18 cellular contexts compared by ENCODE assay signal in genomic region chr9:28365020-28365640, GRCh38.
DNase-seq lines count a peak whose midpoint lies in the region; ATAC-seq, FAIRE-seq and TF ChIP-seq lines count a peak whose summit lies in the region.
"Had no signal": no experiment of that assay in that cellular context is flagged by ENCODE, and none has a peak within 500 bp of the region (broad histone marks: within the 10 kb centered on the region; RNA-seq: fewer than 3 reads in every experiment).

No MANE protein-coding gene starts in this region.

- CTCF ChIA-PET in MCF 10A (lab: Yijun Ruan, JAX): interaction anchor here (0.7 to 1.7 kb wide), 3 partner anchors 153 to 640 kb away, joined by 3 to 5 read pairs (median 4); no protein-coding TSS in a partner anchor

- H3K27ac ChIP-seq in breast epithelium (no peak overlapping the region), body of pancreas (no peak overlapping the region)
- H3K27ac ChIP-seq: A549 had no signal

- TF ChIP-seq CTCF in MCF 10A (IDR thresholded peaks at IDR 0.05; ENCODE audit: unreplicated experiment): no peak
- TF ChIP-seq CTCF in breast epithelium (IDR thresholded peaks at IDR 0.05): no peak
- peak; percentile 3 for TF ChIP-seq CTCF in bronchial epithelial cell (IDR thresholded peaks at IDR 0.05; ENCODE audit: insufficient read depth, low read length, severe bottlenecking)
- TF ChIP-seq CTCF in body of pancreas (IDR thresholded peaks at IDR 0.05): no peak

- no peaks in the 10 kb centered on the region for H3K27me3 ChIP-seq in breast epithelium
- H3K27me3 ChIP-seq in bronchial epithelial cell (ENCODE audit: control insufficient read depth, insufficient read depth, low read length): no peaks in the 10 kb centered on the region
- H3K27me3 ChIP-seq in body of pancreas: no peaks in the 10 kb centered on the region

- BruUV-seq in MCF 10A (replicated peaks; lab: Mats Ljungman, UMichigan): no TSS peak

- H3K4me3 Mint-ChIP-seq in MCF 10A (ENCODE audit: unreplicated experiment): no peak overlapping the region
- H3K4me3 Mint-ChIP-seq: activated naive CD8-positive, alpha-beta T cell treated with anti-CD3 and anti-CD28 coated beads, Interleukin-2, amount 10 ng/mL, durations not matched to agents 7 days and 5 days; CD8-positive, alpha-beta memory T cell; T-cell had no signal

- intact Hi-C loops in MCF 10A (cut with micrococcal nuclease) (no loop called here), breast epithelium (cut with DNase I; ENCODE audit: low total_unique reads) (no loop called here), body of pancreas (cut with DNase I) (no loop called here)

- no peaks in the 10 kb centered on the region for H3K27me3 Mint-ChIP-seq in MCF 10A (ENCODE audit: insufficient read depth, unreplicated experiment)
- H3K27me3 Mint-ChIP-seq: activated naive CD8-positive, alpha-beta T cell treated with anti-CD3 and anti-CD28 coated beads, Interleukin-2, amount 10 ng/mL, durations not matched to agents 7 days and 5 days; T-cell had no signal

- ATAC-seq in body of pancreas (no peak), GM18907 (IDR thresholded peaks at IDR 0.05; ENCODE audit: unreplicated experiment) (no peak)
- ATAC-seq: A549; activated CD4-positive, CD25-positive, alpha-beta regulatory T cell treated with anti-CD3 and anti-CD28 coated beads, Interleukin-2, amount 50 U/mL, for 24 hours; esophagus mucosa; stimulated activated naive CD8-positive, alpha-beta T cell treated with anti-CD3 and anti-CD28 coated beads, Interleukin-15, Interleukin-2, amounts not matched to agents 100 U/mL and 50 U/mL, for 24 hours; T-cell had no signal

- H3K4me3 ChIP-seq in breast epithelium (no peak overlapping the region), bronchial epithelial cell (ENCODE audit: low read depth, low read length) (no peak overlapping the region), body of pancreas (no peak overlapping the region)
- H3K4me3 ChIP-seq: A549 had no signal

- no peak for FAIRE-seq in bronchial epithelial cell (lab: Jason Lieb, UNC)
- FAIRE-seq: A549, GM12891 had no signal

- peaks cover 4% of the 10 kb centered on the region for H3K4me1 Mint-ChIP-seq in MCF 10A (ENCODE audit: insufficient read depth, unreplicated experiment)
- H3K4me1 Mint-ChIP-seq: activated naive CD8-positive, alpha-beta T cell treated with anti-CD3 and anti-CD28 coated beads, Interleukin-2, amount 10 ng/mL, durations not matched to agents 7 days and 5 days; CD8-positive, alpha-beta memory T cell; T-cell had no signal

- H3K36me3 Mint-ChIP-seq in MCF 10A (ENCODE audit: insufficient read depth, unreplicated experiment): no peaks in the 10 kb centered on the region
- H3K36me3 Mint-ChIP-seq: activated naive CD8-positive, alpha-beta T cell treated with anti-CD3 and anti-CD28 coated beads, Interleukin-2, amount 10 ng/mL, durations not matched to agents 7 days and 5 days; CD8-positive, alpha-beta memory T cell; T-cell had no signal

- POLR2A ChIA-PET in MCF 10A (lab: Yijun Ruan, JAX): no interaction called here

- H3K9me3 ChIP-seq in breast epithelium: no peaks in the 10 kb centered on the region
- no peaks in the 10 kb centered on the region for H3K9me3 ChIP-seq in body of pancreas
- H3K9me3 ChIP-seq: A549 had no signal

- no peak overlapping the region for H3K27ac Mint-ChIP-seq in MCF 10A (ENCODE audit: low read depth, unreplicated experiment)
- H3K27ac Mint-ChIP-seq: activated naive CD8-positive, alpha-beta T cell treated with anti-CD3 and anti-CD28 coated beads, Interleukin-2, amount 10 ng/mL, durations not matched to agents 7 days and 5 days; CD8-positive, alpha-beta memory T cell; T-cell had no signal

- peak; percentile 47 for DNase-seq in MCF 10A (ENCODE audit: unreplicated experiment)
- DNase-seq in breast epithelium (ENCODE audit: low spot score in 2 of 2): no peak
- peak; percentile 57 for DNase-seq in bronchial epithelial cell (ENCODE audit: low read depth)
- DNase-seq in iPS-NIHi7 (ENCODE audit: extremely low spot score): peak; percentile 68
- peak; percentile 1 for DNase-seq in stromal cell of bone marrow (ENCODE audit: low read depth)
- no peak for DNase-seq in body of pancreas
- no peak for DNase-seq in SK-N-DZ (ENCODE audit: low spot score)
- DNase-seq: activated naive CD8-positive, alpha-beta T cell treated with anti-CD3 and anti-CD28 coated beads, Interleukin-2, amount 10 ng/mL, durations not matched to agents 7 days and 5 days; CD8-positive, alpha-beta memory T cell; EL; NCI-H1092 treated with DMSO at 0.1 percent for 48 hours; stimulated activated naive CD8-positive, alpha-beta T cell treated with anti-CD3 and anti-CD28 coated beads, Interleukin-15, Interleukin-2, amounts not matched to agents 100 U/mL and 50 U/mL, for 24 hours; T-cell had no signal

- H3K36me3 ChIP-seq in breast epithelium (no peaks in the 10 kb centered on the region), bronchial epithelial cell (ENCODE audit: control insufficient read depth, insufficient read depth, low read length) (no peaks in the 10 kb centered on the region), body of pancreas (replicated peaks in 1 of 2; ENCODE audit: insufficient read depth in 1 of 2, low read depth in 2 of 2) (no peaks in the 10 kb centered on the region)

- WGBS in body of pancreas, 2 donors: 24 to 25% methylated on average over 6 of the region's 6 CpGs

- H3K9me3 Mint-ChIP-seq in MCF 10A (ENCODE audit: unreplicated experiment): no peaks in the 10 kb centered on the region

- H3K4me1 ChIP-seq in breast epithelium (no peaks in the 10 kb centered on the region), body of pancreas (no peaks in the 10 kb centered on the region)
- H3K4me1 ChIP-seq: A549 had no signal

- no peak for TF ChIP-seq POLR2A in breast epithelium (IDR thresholded peaks at IDR 0.05)
- no peak for TF ChIP-seq POLR2A in body of pancreas (IDR thresholded peaks at IDR 0.05)

Comparison
In these comparisons a context has a peak if more than half of its experiments do, and no peak if none do; other contexts are left out.
1. DNase-seq: peak in MCF 10A (single experiment), bronchial epithelial cell (single experiment), iPS-NIHi7 (single experiment) and stromal cell of bone marrow (single experiment); none in breast epithelium (0 of 2), body of pancreas (0 of 4) and SK-N-DZ (single experiment).